ENCODE assay signal across 8 cellular contexts in genomic region chr19:44723952-44724319, GRCh38. TPM values are rescaled to one million over a fixed set of nuclear protein-coding genes. Genes with fewer than 3 reads are reported as not detected.
DNase-seq lines count a peak whose midpoint lies in the region; ATAC-seq and TF ChIP-seq lines count a peak whose summit lies in the region.

No MANE protein-coding gene starts in this region.

- no peak overlapping the region for H3K27ac Mint-ChIP-seq in activated naive CD8-positive, alpha-beta T cell treated with anti-CD3 and anti-CD28 coated beads for 36 hours

- no peaks in the 10 kb centered on the region for H3K27me3 Mint-ChIP-seq in activated naive CD8-positive, alpha-beta T cell treated with anti-CD3 and anti-CD28 coated beads for 36 hours

- H3K4me1 Mint-ChIP-seq in activated naive CD8-positive, alpha-beta T cell treated with anti-CD3 and anti-CD28 coated beads for 36 hours = peaks cover 30% of the 10 kb centered on the region

- intact Hi-C loops in Right ventricle myocardium inferior (cut with DNase I) = loop anchor here (1.0 to 2.0 kb wide), 2 partner anchors 29 to 46 kb away; no protein-coding TSS in a partner anchor
- intact Hi-C loops in posterior vena cava (cut with DNase I) = loop anchor here in 1 of 2 donors (1.0 kb wide), 1 partner anchor 46 kb away; no protein-coding TSS in a partner anchor
- intact Hi-C loops in upper lobe of right lung (cut with DNase I) = loop anchor here (5.0 kb wide), 1 partner anchor 48 kb away; no protein-coding TSS in a partner anchor

- H3K9me3 Mint-ChIP-seq in activated naive CD8-positive, alpha-beta T cell treated with anti-CD3 and anti-CD28 coated beads for 36 hours = no peaks in the 10 kb centered on the region

- no peak overlapping the region for H3K4me3 ChIP-seq in MM.1S (ENCODE audit: low read length)
- no peak overlapping the region for H3K4me3 ChIP-seq in upper lobe of right lung

- H3K9ac ChIP-seq in MM.1S (ENCODE audit: low read length) = no peak overlapping the region

- H3K9me2 ChIP-seq in MM.1S (replicated peaks; ENCODE audit: insufficient read depth, low read length) = no peaks in the 10 kb centered on the region

- peaks cover 38% of the 10 kb centered on the region for H3K4me1 ChIP-seq in MM.1S (ENCODE audit: low read length)
- H3K4me1 ChIP-seq in upper lobe of right lung = peaks cover 52% of the 10 kb centered on the region

- TF ChIP-seq CTCF in MM.1S (IDR thresholded peaks at IDR 0.05; ENCODE audit: low read length) (peak; percentile 98), upper lobe of right lung (IDR thresholded peaks at IDR 0.05) (peak; percentile 98)

- H3K36me3 ChIP-seq in MM.1S (replicated peaks; ENCODE audit: insufficient read depth, low read length) (no peaks in the 10 kb centered on the region), upper lobe of right lung (no peaks in the 10 kb centered on the region)

- peak; percentile 81 for DNase-seq in Ammon's horn (ENCODE audit: low spot score)
- peak; percentile 74 for DNase-seq in GM19238 (ENCODE audit: insufficient read length, low spot score)
- peak; percentile 74 for DNase-seq in MM.1S
- DNase-seq in SW480 (ENCODE audit: low spot score) = peak; percentile 76
- DNase-seq in activated naive CD8-positive, alpha-beta T cell treated with anti-CD3 and anti-CD28 coated beads for 36 hours = peak; percentile 78
- DNase-seq in Right ventricle myocardium inferior (ENCODE audit: missing footprints) = peak; percentile 91
- peak; percentile 95 for DNase-seq in posterior vena cava (ENCODE audit: low spot score)
- DNase-seq in upper lobe of right lung = peak; percentile 89

- no peak overlapping the region for H3K4me3 Mint-ChIP-seq in activated naive CD8-positive, alpha-beta T cell treated with anti-CD3 and anti-CD28 coated beads for 36 hours

- no peaks in the 10 kb centered on the region for H3K79me2 ChIP-seq in MM.1S (ENCODE audit: low read length)

- H3F3A ChIP-seq in MM.1S (ENCODE audit: insufficient read depth, low read length) = peaks cover 30% of the 10 kb centered on the region

- no peaks in the 10 kb centered on the region for H4K20me1 ChIP-seq in MM.1S (ENCODE audit: insufficient read depth, low read length)

- ATAC-seq in Right ventricle myocardium inferior = peak; percentile 90
- peak; percentile 93 for ATAC-seq in upper lobe of right lung

- no peaks in the 10 kb centered on the region for H3K9me3 ChIP-seq in MM.1S (replicated peaks; ENCODE audit: insufficient read depth, low read length)
- no peaks in the 10 kb centered on the region for H3K9me3 ChIP-seq in upper lobe of right lung

- peak overlapping the region; percentile 41 for H2AFZ ChIP-seq in MM.1S (ENCODE audit: low read length)

- H3K36me3 Mint-ChIP-seq in activated naive CD8-positive, alpha-beta T cell treated with anti-CD3 and anti-CD28 coated beads for 36 hours = no peaks in the 10 kb centered on the region

- no peak overlapping the region for H3K4me2 ChIP-seq in MM.1S (ENCODE audit: low read depth, low read length)

- H3K27me3 ChIP-seq in MM.1S (replicated peaks; ENCODE audit: insufficient read depth, low read length) = no peaks in the 10 kb centered on the region
- no peaks in the 10 kb centered on the region for H3K27me3 ChIP-seq in upper lobe of right lung

- H3K27ac ChIP-seq in MM.1S (ENCODE audit: low read length) (peak overlapping the region; percentile 1; the same call in 1 of the 2 replicates), upper lobe of right lung (no peak overlapping the region)

RNA-seq across cellular contexts. Expression of gene BCL3, which starts 24.6 kb away (rescaled TPM):
- 10 to 100 TPM; 19.0 to 23.8 TPM for total RNA-seq in activated naive CD8-positive, alpha-beta T cell treated with anti-CD3 and anti-CD28 coated beads for 36 hours
- 18.3 TPM for total RNA-seq in Right ventricle myocardium inferior
- 10 to 100 TPM; 37.6 to 40.4 TPM for total RNA-seq in posterior vena cava
- 87.4 TPM for total RNA-seq in upper lobe of right lung

RNA-seq across cellular contexts. Expression of gene CEACAM16, which starts 25.0 kb away (rescaled TPM):
- total RNA-seq in activated naive CD8-positive, alpha-beta T cell treated with anti-CD3 and anti-CD28 coated beads for 36 hours = not detected
- total RNA-seq in Right ventricle myocardium inferior = not detected
- not detected for total RNA-seq in posterior vena cava
- not detected for total RNA-seq in upper lobe of right lung

RNA-seq across cellular contexts. Expression of gene CEACAM19, which starts 52.7 kb away (rescaled TPM):
- 1 to 10 TPM in 1 of 2 experiments, under 1 TPM in 1; 0.62 to 1.4 TPM for total RNA-seq in activated naive CD8-positive, alpha-beta T cell treated with anti-CD3 and anti-CD28 coated beads for 36 hours
- 2.8 TPM for total RNA-seq in Right ventricle myocardium inferior
- 1 to 10 TPM; 4.1 to 7.8 TPM for total RNA-seq in posterior vena cava
- 7.6 TPM for total RNA-seq in upper lobe of right lung

RNA-seq across cellular contexts. Expression of gene CBLC, which starts 53.8 kb away (rescaled TPM):
- not detected for total RNA-seq in activated naive CD8-positive, alpha-beta T cell treated with anti-CD3 and anti-CD28 coated beads for 36 hours
- not detected for total RNA-seq in Right ventricle myocardium inferior
- total RNA-seq in posterior vena cava = not detected
- total RNA-seq in upper lobe of right lung = 3.2 TPM
